In genomic region chr9:69546265-69546664, GRCh38 we compare ENCODE assay signal across 8 cellular contexts.
DNase-seq lines count a peak whose midpoint lies in the region; ATAC-seq and TF ChIP-seq lines count a peak whose summit lies in the region.

No MANE protein-coding gene starts in this region.

- no peaks in the 10 kb centered on the region for H3K4me1 ChIP-seq in right lobe of liver
- H3K4me1 ChIP-seq in vagina: peaks cover 7% of the 10 kb centered on the region

- no peaks in the 10 kb centered on the region for H3K9me3 ChIP-seq in right lobe of liver
- H3K9me3 ChIP-seq in vagina: no peaks in the 10 kb centered on the region

- peak; percentile 62 for TF ChIP-seq CTCF in astrocyte of the spinal cord (IDR thresholded peaks at IDR 0.05; ENCODE audit: low read depth, low read length)
- peak; percentile 36 to 63 (median 40) for TF ChIP-seq CTCF in right lobe of liver (IDR thresholded peaks at IDR 0.05)
- TF ChIP-seq CTCF in vagina (IDR thresholded peaks at IDR 0.05): no peak

- in situ Hi-C loops in astrocyte of the spinal cord (cut with HindIII; ENCODE audit: low sequenced_read_pairs): no loop called here

- WGBS in right lobe of liver (ENCODE audit: insufficient coverage, low coverage, low lambda C conversion rate, missing lambda C conversion rate): 66% methylated on average over 4 of the region's 4 CpGs

- intact Hi-C loops in right lobe of liver (cut with DNase I): loop anchor here (5.0 kb wide), 1 partner anchor 124 kb away; no protein-coding TSS in a partner anchor
- intact Hi-C loops in vagina (cut with DNase I): loop anchor here (5.0 kb wide), 1 partner anchor 124 kb away; no protein-coding TSS in a partner anchor

- peak; percentile 73 to 86 (median 81) for ATAC-seq in right lobe of liver
- no peak for ATAC-seq in GM19397 (IDR thresholded peaks at IDR 0.05; ENCODE audit: unreplicated experiment)

- H3K4me3 ChIP-seq in astrocyte of the spinal cord (ENCODE audit: low read depth, low read length): no peak overlapping the region
- no peak overlapping the region for H3K4me3 ChIP-seq in right lobe of liver
- no peak overlapping the region for H3K4me3 ChIP-seq in vagina

- H3K36me3 ChIP-seq in right lobe of liver (no peaks in the 10 kb centered on the region), vagina (no peaks in the 10 kb centered on the region)

- TF ChIP-seq POLR2A in right lobe of liver (IDR thresholded peaks at IDR 0.05) (no peak), vagina (IDR thresholded peaks at IDR 0.05) (no peak)

- DNase-seq in DMS53 treated with DMSO at 0.1 percent for 48 hours (lab: John Stamatoyannopoulos, UW; ENCODE audit: unreplicated experiment): peak; percentile 2
- DNase-seq in NCI-H1105 (lab: John Stamatoyannopoulos, UW): peak; percentile 45
- peak; percentile 27 for DNase-seq in astrocyte of the spinal cord (ENCODE audit: low read depth, low spot score)
- no peak for DNase-seq in right lobe of liver
- no peak for DNase-seq in vagina (ENCODE audit: extremely low spot score in 2 of 2)
- no peak for DNase-seq in NK-92 (lab: John Stamatoyannopoulos, UW; ENCODE audit: unreplicated experiment)
- DNase-seq in activated CD4-positive, alpha-beta T cell treated with anti-CD3 and anti-CD28 coated beads, Interleukin-2, amount 50 U/mL, for 1 hour: no peak

- no peak overlapping the region for H3K27ac ChIP-seq in right lobe of liver
- no peak overlapping the region for H3K27ac ChIP-seq in vagina

- H3K27me3 ChIP-seq in right lobe of liver (no peaks in the 10 kb centered on the region), vagina (no peaks in the 10 kb centered on the region)

Comparison
In these comparisons a context has a peak if more than half of its experiments do, and no peak if none do; other contexts are left out.
1. DNase-seq: peak in DMS53 treated with DMSO at 0.1 percent for 48 hours (single experiment), NCI-H1105 (single experiment) and astrocyte of the spinal cord (single experiment); none in right lobe of liver (0 of 3), vagina (0 of 2), NK-92 (single experiment) and activated CD4-positive, alpha-beta T cell treated with anti-CD3 and anti-CD28 coated beads, Interleukin-2, amount 50 U/mL, for 1 hour (single experiment).
2. CTCF ChIP-seq: peak in astrocyte of the spinal cord (single experiment) and right lobe of liver (4 of 4); none in vagina (0 of 3).